Comparison of ENCODE assay signal across 13 cellular contexts in genomic region chr2:201152517-201152916, GRCh38. TPM values are rescaled to one million over a fixed set of nuclear protein-coding genes. Genes with fewer than 3 reads are reported as not detected.
DNase-seq lines count a peak whose midpoint lies in the region; ATAC-seq and TF ChIP-seq lines count a peak whose summit lies in the region.
"Had no signal": no experiment of that assay in that cellular context is flagged by ENCODE, and none has a peak within 500 bp of the region (broad histone marks: within the 10 kb centered on the region; RNA-seq: fewer than 3 reads in every experiment).

No MANE protein-coding gene starts in this region.

- H3K9me3 ChIP-seq in HCT116 (ENCODE audit: control insufficient read depth in 1 of 2, insufficient read depth in 1 of 2, low read depth in 1 of 2, low read length in 2 of 2) (no peaks in the 10 kb centered on the region), T-helper 17 cell (ENCODE audit: control insufficient read depth, low read length, poor library complexity, severe bottlenecking) (no peaks in the 10 kb centered on the region), fibroblast of lung (ENCODE audit: control insufficient read depth, insufficient read depth, low read depth, low read length) (no peaks in the 10 kb centered on the region)

- CTCF ChIA-PET in HCT116 (lab: Charles Lee) = no interaction called here

- H3K4me1 Mint-ChIP-seq in T-helper 17 cell = peaks cover 34% of the 10 kb centered on the region

- no peak overlapping the region for H3K9ac ChIP-seq in HCT116 (ENCODE audit: low read length)
- H3K9ac ChIP-seq in fibroblast of lung (ENCODE audit: insufficient read depth, low read length) = no peak overlapping the region

- H2AFZ ChIP-seq in HCT116 (ENCODE audit: low read depth, low read length, poor library complexity, severe bottlenecking) (no peak overlapping the region), fibroblast of lung (ENCODE audit: low read length) (no peak overlapping the region)
- H2AFZ ChIP-seq: GM23338 had no signal

- H3K79me2 ChIP-seq in HCT116 (ENCODE audit: insufficient read depth, low read length) (no peaks in the 10 kb centered on the region; the same call in 1 of the 2 replicates), fibroblast of lung (ENCODE audit: control insufficient read depth, insufficient read depth, low read length) (peaks cover 2% of the 10 kb centered on the region)

- no peaks in the 10 kb centered on the region for H3K9me2 ChIP-seq in HCT116 (ENCODE audit: insufficient read depth)

- no peak for TF ChIP-seq RAD21 in HCT116 (IDR thresholded peaks at IDR 0.05; ENCODE audit: low read depth)

- no peaks in the 10 kb centered on the region for H3K27me3 ChIP-seq in HCT116 (ENCODE audit: insufficient read depth, low read length)
- H3K27me3 ChIP-seq in fibroblast of lung (ENCODE audit: control insufficient read depth, insufficient read depth, low read length) = no peaks in the 10 kb centered on the region

- no peak for DNase-seq in HCT116 (ENCODE audit: low read depth, low spot score)
- no peak for DNase-seq in T-helper 17 cell
- no peak for DNase-seq in fibroblast of lung (ENCODE audit: low read depth in 2 of 2)
- DNase-seq in NCI-H1105 treated with DMSO at 0.1 percent for 48 hours (lab: John Stamatoyannopoulos, UW) = no peak
- DNase-seq in HPDE6-E6E7 (ENCODE audit: extremely low spot score) = no peak
- no peak for DNase-seq in NOMO-1 (lab: John Stamatoyannopoulos, UW; ENCODE audit: unreplicated experiment in 2 of 2)
- DNase-seq: activated CD4-positive, CD25-positive, alpha-beta regulatory T cell; NCI-H1092; stimulated activated naive CD8-positive, alpha-beta T cell treated with anti-CD3 and anti-CD28 coated beads, Interleukin-15, Interleukin-2, amounts not matched to agents 100 U/mL and 50 U/mL, for 24 hours had no signal

- intact Hi-C loops in HCT116 (cut with micrococcal nuclease) = loop anchor here (10.0 kb wide), 1 partner anchor 208 kb away; no protein-coding TSS in a partner anchor

- RAD21 ChIA-PET in HCT116 (lab: Charles Lee; ENCODE audit: low non-redundant PET in 1 of 2, low total read pairs in 2 of 2, uncharacterized antibody in 2 of 2, unreplicated experiment in 2 of 2) = no interaction called here

- no peaks in the 10 kb centered on the region for H3K27me3 Mint-ChIP-seq in T-helper 17 cell

- POLR2A ChIA-PET in HCT116 (lab: Charles Lee) = no interaction called here

- H3K4me2 ChIP-seq in HCT116 (ENCODE audit: low read length) (peak overlapping the region; percentile 16), fibroblast of lung (ENCODE audit: extremely low read depth, insufficient read depth, low read length) (no peak overlapping the region)
- H3K4me2 ChIP-seq: GM23338 had no signal

- H3K4me3 ChIP-seq in HCT116 (replicated peaks in 1 of 2; ENCODE audit: low read depth in 1 of 2, low read length in 2 of 2) (no peak overlapping the region), fibroblast of lung (replicated peaks in 1 of 4; ENCODE audit: control extremely low read depth in 1 of 4, insufficient read depth in 1 of 4, low read depth in 3 of 4, low read length in 4 of 4) (no peak overlapping the region), skin epidermis (no peak overlapping the region)
- H3K4me3 ChIP-seq: GM23338 had no signal

- H3K27ac Mint-ChIP-seq in T-helper 17 cell = peak overlapping the region; percentile 91
- H3K27ac Mint-ChIP-seq: GM23338, mesothelial cell of epicardium had no signal

- H3K36me3 ChIP-seq in HCT116 (ENCODE audit: control insufficient read depth in 1 of 2, insufficient read depth in 2 of 2, low read length in 2 of 2) (peaks cover 0 to 9% of the 10 kb centered on the region in 2 experiments; a peak in 2 of 4 replicates), fibroblast of lung (ENCODE audit: control insufficient read depth, insufficient read depth, low read length) (peaks cover 5% of the 10 kb centered on the region)

- peak overlapping the region; percentile 98; the same call in 1 of the 2 replicates for H3K27ac ChIP-seq in HCT116 (ENCODE audit: low read depth, low read length)
- H3K27ac ChIP-seq in fibroblast of lung (ENCODE audit: insufficient read depth, low read length) = peak overlapping the region; percentile 69
- H3K27ac ChIP-seq in skin epidermis = peak overlapping the region in 17 of 21 experiments; percentile 24 to 83 (median 67)

- peaks cover 40 to 66% of the 10 kb centered on the region in 2 experiments for H3K4me1 ChIP-seq in HCT116 (ENCODE audit: control insufficient read depth in 1 of 2, insufficient read depth in 2 of 2, low read length in 2 of 2)
- peaks cover 25% of the 10 kb centered on the region for H3K4me1 ChIP-seq in fibroblast of lung (ENCODE audit: control insufficient read depth, extremely low read depth, insufficient read depth, low read length)

- ATAC-seq in HCT116 (no peak), T-helper 17 cell (no peak), HG03354 (IDR thresholded peaks at IDR 0.05; ENCODE audit: poor library complexity, severe bottlenecking, unreplicated experiment) (no peak)
- ATAC-seq: GM23338; stimulated activated naive CD8-positive, alpha-beta T cell treated with anti-CD3 and anti-CD28 coated beads, Interleukin-15, Interleukin-2, amounts not matched to agents 100 U/mL and 50 U/mL, for 24 hours had no signal

- no peak for TF ChIP-seq POLR2A in HCT116 (IDR thresholded peaks at IDR 0.05; ENCODE audit: borderline replicate concordance, extremely low read depth, insufficient read depth, insufficient read length)

- H3K4me3 Mint-ChIP-seq in T-helper 17 cell = no peak overlapping the region
- H3K4me3 Mint-ChIP-seq: GM23338, mesothelial cell of epicardium had no signal

- TF ChIP-seq CTCF in HCT116 (IDR thresholded peaks at IDR 0.05 in 2 of 3, conservative IDR thresholded peaks at IDR 0.05 in 1 of 3; ENCODE audit: borderline replicate concordance in 1 of 3, insufficient read depth in 1 of 3, low read depth in 2 of 3, low read length in 2 of 3) (no peak), fibroblast of lung (conservative IDR thresholded peaks at IDR 0.05 in 1 of 2, IDR thresholded peaks at IDR 0.05 in 1 of 2; ENCODE audit: low read depth in 1 of 2, low read length in 2 of 2) (no peak)

- BruUV-seq in HCT116 (replicated peaks; lab: Mats Ljungman, UMichigan) = no TSS peak

- no peaks in the 10 kb centered on the region for H4K20me1 ChIP-seq in HCT116 (ENCODE audit: insufficient read depth)
- H4K20me1 ChIP-seq in fibroblast of lung (ENCODE audit: control insufficient read depth, extremely low read depth, insufficient read depth, low read length) = no peaks in the 10 kb centered on the region

- peaks cover 10% of the 10 kb centered on the region for H3K36me3 Mint-ChIP-seq in T-helper 17 cell (ENCODE audit: low read depth)

TF ChIP-seq in HCT116, 20 proteins besides CTCF, POLR2A, EP300 and RAD21 (continues in another document):
- no peak for TF ChIP-seq YY1 (IDR thresholded peaks at IDR 0.05; ENCODE audit: extremely low read depth, insufficient replicate concordance, low read depth, low read length)
- no peak for TF ChIP-seq SP1 (IDR thresholded peaks at IDR 0.05; ENCODE audit: low read depth)
- TF ChIP-seq TCF7L2 (IDR thresholded peaks at IDR 0.05; ENCODE audit: borderline replicate concordance, extremely low read depth, insufficient read depth, insufficient read length) = no peak
- no peak for TF ChIP-seq FOSL1 (IDR thresholded peaks at IDR 0.05; ENCODE audit: low read depth)
- TF ChIP-seq ZNF274 (IDR thresholded peaks at IDR 0.05; ENCODE audit: low read depth, low read length) = no peak
- TF ChIP-seq ZBTB33 (IDR thresholded peaks at IDR 0.05; ENCODE audit: extremely low read depth, insufficient replicate concordance, low read length) = no peak
- TF ChIP-seq POLR2AphosphoS5 (IDR thresholded peaks at IDR 0.05; ENCODE audit: low read depth, low read length) = no peak
- TF ChIP-seq JUND (IDR thresholded peaks at IDR 0.05) = no peak
- no peak for TF ChIP-seq EZH2 (IDR thresholded peaks at IDR 0.05)
- TF ChIP-seq SIN3A (IDR thresholded peaks at IDR 0.05; ENCODE audit: low read depth) = no peak
- TF ChIP-seq ZFX (IDR thresholded peaks at IDR 0.05) = no peak
- no peak for TF ChIP-seq SRF (IDR thresholded peaks at IDR 0.05; ENCODE audit: low read depth)
- TF ChIP-seq ELF1 (IDR thresholded peaks at IDR 0.05; ENCODE audit: borderline replicate concordance, low read depth) = no peak
- TF ChIP-seq EZH2phosphoT487 (IDR thresholded peaks at IDR 0.05; ENCODE audit: borderline replicate concordance) = no peak

RNA-seq across cellular contexts. Expression of gene CASP10, which starts 30.4 kb away (rescaled TPM):
- total RNA-seq in HCT116 (2021; ENCODE audit: unreplicated experiment) (2.6 TPM), T-helper 17 cell (10 to 100 TPM; 16.4 to 21.2 TPM), fibroblast of lung (4.9 and 8.1 TPM in 2 replicates)
- polyA plus RNA-seq in HCT116 (2012) = 1.8 and 2.3 TPM in 2 replicates
- polyA plus RNA-seq in fibroblast of lung = 5.0 and 5.5 TPM in 2 replicates
- polyA plus RNA-seq in fibroblast of lung (2012) = 2.5 and 2.9 TPM in 2 replicates
- polyA minus RNA-seq in fibroblast of lung (ENCODE audit: low replicate concordance) = 2.2 and 6.8 TPM in 2 replicates

RNA-seq across cellular contexts. Expression of gene CFLAR, which starts 36.6 kb away (rescaled TPM):
- 35.6 TPM for total RNA-seq in HCT116 (2021; ENCODE audit: unreplicated experiment)
- polyA plus RNA-seq in HCT116 (2012) = 19.8 and 21.2 TPM in 2 replicates
- 100 to 1,000 TPM; 221 to 223 TPM for total RNA-seq in T-helper 17 cell
- 80.4 and 86.5 TPM in 2 replicates for total RNA-seq in fibroblast of lung
- polyA plus RNA-seq in fibroblast of lung = 24.9 and 39.3 TPM in 2 replicates
- polyA plus RNA-seq in fibroblast of lung (2012) = 18.4 and 31.1 TPM in 2 replicates
- 46.1 and 77.7 TPM in 2 replicates for polyA minus RNA-seq in fibroblast of lung (ENCODE audit: low replicate concordance)
